Comparison of ENCODE assay signal across 8 cellular contexts in genomic region chr7:45259966-45260646, GRCh38.
DNase-seq lines count a peak whose midpoint lies in the region; ATAC-seq lines count a peak whose summit lies in the region.

No MANE protein-coding gene starts in this region.

- ATAC-seq in HG03378 (IDR thresholded peaks at IDR 0.05; ENCODE audit: unreplicated experiment) = peak; percentile 46
- peak; percentile 76 to 79 for ATAC-seq in left cardiac atrium
- ATAC-seq in GM19455 (IDR thresholded peaks at IDR 0.05; ENCODE audit: unreplicated experiment) = no peak

- DNase-seq in NCI-H2107 (lab: John Stamatoyannopoulos, UW) = peak; percentile 18
- no peak for DNase-seq in NCI-H2107 treated with DMSO at 0.1 percent for 48 hours (lab: John Stamatoyannopoulos, UW; ENCODE audit: unreplicated experiment)
- peak; percentile 51 for DNase-seq in SK-N-DZ (ENCODE audit: low spot score)
- peak; percentile 71 for DNase-seq in activated naive CD4-positive, alpha-beta T cell treated with anti-CD3 and anti-CD28 coated beads, Interleukin-2, amount 50 U/mL, for 16 hours
- DNase-seq in left cardiac atrium = peak; percentile 67
- DNase-seq in putamen (ENCODE audit: low spot score) = peak; percentile 26

- intact Hi-C loops in left cardiac atrium (cut with DNase I) = loop anchor here (2.0 to 5.0 kb wide), 2 partner anchors 105 to 108 kb away; no protein-coding TSS in a partner anchor
